Comparison of ENCODE assay signal across 16 cellular contexts in the genomic region with DNA sequence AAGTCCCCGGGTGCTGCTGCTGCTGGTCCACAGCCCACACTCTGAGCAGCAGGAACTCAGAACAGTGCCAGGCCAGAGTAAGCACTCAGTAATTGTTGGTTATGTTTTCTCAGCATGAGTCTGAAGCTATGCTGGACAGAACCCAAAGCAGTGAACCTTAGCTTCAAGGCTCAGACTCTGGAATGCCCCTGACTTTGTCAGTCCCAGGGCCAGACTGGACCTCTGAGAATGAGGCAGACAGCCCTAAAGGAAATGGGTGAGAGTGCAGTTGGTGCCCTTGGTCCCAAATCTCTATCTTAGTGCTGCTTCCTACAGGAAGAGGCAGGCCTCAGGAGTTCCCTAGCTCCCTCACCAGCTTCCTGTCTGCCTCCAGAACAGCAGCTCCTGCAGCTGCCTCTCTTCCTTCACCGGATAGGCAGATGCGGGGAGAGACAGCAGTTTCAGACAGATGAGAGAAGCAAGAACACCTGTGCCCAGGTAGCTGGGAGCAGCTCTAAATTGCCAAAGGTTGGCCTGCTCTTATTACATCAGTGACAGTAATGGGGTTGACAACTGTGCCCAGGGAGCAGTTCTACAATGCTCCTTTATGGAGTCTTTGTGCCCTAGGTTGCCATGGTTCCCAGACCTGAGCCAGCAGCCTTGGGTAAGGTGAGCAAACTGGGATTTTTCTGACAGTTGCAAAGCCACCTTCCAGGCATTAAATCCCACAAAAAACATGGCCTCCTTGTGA.
A peak's percentile ranks its signal among the peaks of the same experiment; 100 is the strongest.
DNase-seq lines count a peak whose midpoint lies in the region; ATAC-seq and TF ChIP-seq lines count a peak whose summit lies in the region.
"Had no signal": no experiment of that assay in that cellular context is flagged by ENCODE, and none has a peak within 500 bp of the region (broad histone marks: within the 10 kb centered on the region; RNA-seq: fewer than 3 reads in every experiment).

No MANE protein-coding gene starts in this region.

- peaks cover 11% of the 10 kb centered on the region for H3K27me3 Mint-ChIP-seq in nephron (ENCODE audit: low read depth)
- H3K27me3 Mint-ChIP-seq in T-helper 17 cell: peaks cover 13% of the 10 kb centered on the region

- TF ChIP-seq CTCF in nephron (IDR thresholded peaks at IDR 0.05; ENCODE audit: unreplicated experiment in 3 of 3): no peak

- H3K27me3 ChIP-seq in GM23248 (replicated peaks; ENCODE audit: insufficient read depth): peaks cover 7% of the 10 kb centered on the region; the same call in 1 of the 2 replicates
- 0 out of 2 replicates have a peak, but pooled peaks cover 2% of the 10 kb centered on the region for H3K27me3 ChIP-seq in SJCRH30
- H3K27me3 ChIP-seq in effector memory CD4-positive, alpha-beta T cell (replicated peaks; ENCODE audit: control insufficient read depth, insufficient read depth, low read length, poor library complexity, severe bottlenecking): no peaks in the 10 kb centered on the region

- H3K36me3 ChIP-seq in GM23248 (ENCODE audit: low read depth) (no peaks in the 10 kb centered on the region), SJCRH30 (no peaks in the 10 kb centered on the region)
- no peaks in the 10 kb centered on the region for H3K36me3 ChIP-seq in effector memory CD4-positive, alpha-beta T cell (ENCODE audit: control insufficient read depth, insufficient read depth, low read length)

- H3K4me1 ChIP-seq in GM23248 (ENCODE audit: insufficient read depth): no peaks in the 10 kb centered on the region
- H3K4me1 ChIP-seq in SJCRH30: peaks cover 4% of the 10 kb centered on the region; the same call in 1 of the 2 replicates
- no peaks in the 10 kb centered on the region for H3K4me1 ChIP-seq in effector memory CD4-positive, alpha-beta T cell (ENCODE audit: control insufficient read depth, insufficient read depth, low read length, poor library complexity, severe bottlenecking)

- H3K4me3 Mint-ChIP-seq in nephron (no peak overlapping the region), T-helper 17 cell (no peak overlapping the region)
- H3K4me3 Mint-ChIP-seq: CD4-positive, CD25-positive, alpha-beta regulatory T cell; HFFc6; naive thymus-derived CD4-positive, alpha-beta T cell had no signal

- H3F3A ChIP-seq in GM23248 (ENCODE audit: insufficient read depth): no peaks in the 10 kb centered on the region

- H3K9me3 ChIP-seq in GM23248 (ENCODE audit: low read depth) (no peaks in the 10 kb centered on the region), SJCRH30 (replicated peaks) (peaks cover 4% of the 10 kb centered on the region; the same call in 1 of the 2 replicates), T-helper 17 cell (ENCODE audit: control insufficient read depth, low read length, poor library complexity, severe bottlenecking) (no peaks in the 10 kb centered on the region)
- no peaks in the 10 kb centered on the region for H3K9me3 ChIP-seq in effector memory CD4-positive, alpha-beta T cell (ENCODE audit: control insufficient read depth, low read length)

- H3K9ac ChIP-seq in GM23248: no peak overlapping the region

- no peak overlapping the region for H3K27ac ChIP-seq in GM23248
- H3K27ac ChIP-seq in SJCRH30: no peak overlapping the region
- H3K27ac ChIP-seq in effector memory CD4-positive, alpha-beta T cell (ENCODE audit: insufficient read depth, low read length, poor library complexity, severe bottlenecking): no peak overlapping the region

- no peaks in the 10 kb centered on the region for H4K20me1 ChIP-seq in GM23248 (ENCODE audit: insufficient read depth)

- peaks cover 14% of the 10 kb centered on the region for H3K9me3 Mint-ChIP-seq in nephron
- H3K9me3 Mint-ChIP-seq: HFFc6 had no signal

- H2AFZ ChIP-seq in GM23248: no peak overlapping the region

- peak; percentile 15 for DNase-seq in GM23248
- peak; percentile 32 for DNase-seq in NCI-H345 (lab: John Stamatoyannopoulos, UW)
- DNase-seq in KBM-7: no peak
- DNase-seq in SJCRH30: no peak
- DNase-seq in T-helper 17 cell: no peak
- no peak for DNase-seq in effector memory CD4-positive, alpha-beta T cell
- DNase-seq: activated naive CD4-positive, alpha-beta T cell treated with Interleukin-2 at 50 U/mL for 16 hours; CD4-positive, CD25-positive, alpha-beta regulatory T cell; central memory CD4-positive, alpha-beta T cell; erythroblast; HFFc6; naive thymus-derived CD4-positive, alpha-beta T cell; NCI-H1930; RPMI8226 had no signal

- H3K9me2 ChIP-seq in GM23248 (ENCODE audit: insufficient read depth): no peaks in the 10 kb centered on the region

- H3K27ac Mint-ChIP-seq in nephron: peak overlapping the region; percentile 33 to 57 (median 37)
- H3K27ac Mint-ChIP-seq in T-helper 17 cell: no peak overlapping the region
- H3K27ac Mint-ChIP-seq: CD4-positive, CD25-positive, alpha-beta regulatory T cell; HFFc6; naive thymus-derived CD4-positive, alpha-beta T cell had no signal

- no peaks in the 10 kb centered on the region for H3K79me2 ChIP-seq in GM23248 (ENCODE audit: insufficient read depth)

- H3K4me1 Mint-ChIP-seq in nephron (peaks cover 37% of the 10 kb centered on the region), T-helper 17 cell (no peaks in the 10 kb centered on the region)
- H3K4me1 Mint-ChIP-seq: CD4-positive, CD25-positive, alpha-beta regulatory T cell; naive thymus-derived CD4-positive, alpha-beta T cell had no signal

- H3K4me3 ChIP-seq in GM23248: no peak overlapping the region
- no peak overlapping the region for H3K4me3 ChIP-seq in SJCRH30
- no peak overlapping the region for H3K4me3 ChIP-seq in effector memory CD4-positive, alpha-beta T cell (ENCODE audit: insufficient read depth, low read depth, low read length, poor library complexity, severe bottlenecking)

- in situ Hi-C loops in GM23248 (cut with MboI) (no loop called here), KBM-7 (cut with MboI; ENCODE audit: low pct_unique_long_range_greater_than_20kb, low sequenced_read_pairs) (no loop called here)

- ATAC-seq in esophagus mucosa (peak; percentile 66), T-helper 17 cell (no peak)
- ATAC-seq: naive thymus-derived CD4-positive, alpha-beta T cell had no signal

- peaks cover 4% of the 10 kb centered on the region for H3K36me3 Mint-ChIP-seq in nephron (ENCODE audit: low read depth)
- no peaks in the 10 kb centered on the region for H3K36me3 Mint-ChIP-seq in T-helper 17 cell (ENCODE audit: low read depth)
- H3K36me3 Mint-ChIP-seq: CD4-positive, CD25-positive, alpha-beta regulatory T cell had no signal

- H3K4me2 ChIP-seq in GM23248 (ENCODE audit: unreplicated experiment): no peak overlapping the region

- WGBS in GM23248 (ENCODE audit: low coverage in 1 of 2, low lambda C conversion rate in 2 of 2, missing lambda C conversion rate in 2 of 2), 2 experiments: 54 to 65% methylated on average over 3 of the region's 3 CpGs

Comparison
In these comparisons a context has a peak if more than half of its experiments do, and no peak if none do; other contexts are left out.
1. DNase-seq: peak in GM23248 (single experiment) and NCI-H345 (single experiment); none in KBM-7 (single experiment), SJCRH30 (0 of 2), T-helper 17 cell (0 of 3) and effector memory CD4-positive, alpha-beta T cell (0 of 3).